ENCODE assay signal across 25 cellular contexts in genomic region chr16:15418206-15418605, GRCh38. TPM values are rescaled to one million over a fixed set of nuclear protein-coding genes. Genes with fewer than 3 reads are reported as not detected.
DNase-seq lines count a peak whose midpoint lies in the region; ATAC-seq, FAIRE-seq and TF ChIP-seq lines count a peak whose summit lies in the region.
"Had no signal": no experiment of that assay in that cellular context is flagged by ENCODE, and none has a peak within 500 bp of the region (broad histone marks: within the 10 kb centered on the region; RNA-seq: fewer than 3 reads in every experiment).

No MANE protein-coding gene starts in this region.

- intact Hi-C loops in HepG2 (cut with micrococcal nuclease; ENCODE audit: unreplicated experiment) (no loop called here), right lobe of liver (cut with DNase I) (no loop called here), gastrocnemius medialis (cut with DNase I; ENCODE audit: low total_unique reads) (no loop called here)

- no peaks in the 10 kb centered on the region for H3K9me3 ChIP-seq in HepG2 (ENCODE audit: low read length)
- H3K9me3 ChIP-seq in right lobe of liver = no peaks in the 10 kb centered on the region
- no peaks in the 10 kb centered on the region for H3K9me3 ChIP-seq in gastrocnemius medialis
- H3K9me3 ChIP-seq: BE2C had no signal

- H3K27ac ChIP-seq in HepG2 (ENCODE audit: extremely low read length, insufficient read depth, low read length) = no peak overlapping the region
- no peak overlapping the region for H3K27ac ChIP-seq in right lobe of liver
- no peak overlapping the region for H3K27ac ChIP-seq in gastrocnemius medialis

- CTCF ChIA-PET in HepG2 (lab: Yijun Ruan, JAX; ENCODE audit: low intra/inter-chr PET ratio, low total read pairs) = no interaction called here

- no peak for TF ChIP-seq EP300 in HepG2 (IDR thresholded peaks at IDR 0.05; ENCODE audit: low read depth in 2 of 2, low read length in 2 of 2)
- TF ChIP-seq EP300 in HepG2 (CRISPR knock-in tag; IDR thresholded peaks at IDR 0.05; ENCODE audit: borderline replicate concordance) = no peak

- no peak for TF ChIP-seq RAD21 in HepG2 (CRISPR knock-in tag; IDR thresholded peaks at IDR 0.05)

- H3K4me3 ChIP-seq in HepG2 (replicated peaks in 1 of 3; ENCODE audit: insufficient read depth in 1 of 3, low read depth in 2 of 3, low read length in 3 of 3) (no peak overlapping the region), right lobe of liver (no peak overlapping the region), gastrocnemius medialis (no peak overlapping the region)
- H3K4me3 ChIP-seq: GM12878 had no signal

- H3K27me3 Mint-ChIP-seq in endothelial cell (ENCODE audit: unreplicated experiment) = peaks cover 2% of the 10 kb centered on the region

- no peak overlapping the region for H2AFZ ChIP-seq in HepG2 (ENCODE audit: low read length)

- H3K79me2 ChIP-seq in HepG2 (ENCODE audit: insufficient read depth, low read length) = no peaks in the 10 kb centered on the region

- no peak overlapping the region for H3K4me2 ChIP-seq in HepG2 (ENCODE audit: low read depth, low read length)

- TF ChIP-seq CTCF in HepG2 (CRISPR knock-in tag; IDR thresholded peaks at IDR 0.05) (no peak), right lobe of liver (IDR thresholded peaks at IDR 0.05) (no peak), gastrocnemius medialis (IDR thresholded peaks at IDR 0.05 in 4 of 5, conservative IDR thresholded peaks at IDR 0.05 in 1 of 5) (no peak), endothelial cell (IDR thresholded peaks at IDR 0.05; ENCODE audit: unreplicated experiment) (no peak)

- no peaks in the 10 kb centered on the region for H3K4me1 Mint-ChIP-seq in endothelial cell (ENCODE audit: unreplicated experiment)
- H3K4me1 Mint-ChIP-seq: CD4-positive, CD25-positive, alpha-beta regulatory T cell; CD8-positive, alpha-beta memory T cell had no signal

- DNase-seq in HepG2 (ENCODE audit: low spot score) (no peak), right lobe of liver (no peak), SK-N-DZ (ENCODE audit: low spot score) (peak; percentile 40), fibroblast of gingiva (ENCODE audit: low read depth) (peak; percentile 12), gastrocnemius medialis (no peak), endothelial cell (ENCODE audit: low spot score) (no peak)
- DNase-seq: BE2C; C1 segment of cervical spinal cord; CD4-positive, CD25-positive, alpha-beta regulatory T cell; CD8-positive, alpha-beta memory T cell; COR-L47; DMS 273 treated with DMSO at 0.1 percent for 48 hours; DMS53; DND-41; EL; GOT3; H7; HFFc6 had no signal

- H3K27me3 ChIP-seq in HepG2 (ENCODE audit: control insufficient read depth in 1 of 2, insufficient read depth in 2 of 2, low read length in 2 of 2) = no peaks in the 10 kb centered on the region
- no peaks in the 10 kb centered on the region for H3K27me3 ChIP-seq in right lobe of liver
- H3K27me3 ChIP-seq in gastrocnemius medialis = no peaks in the 10 kb centered on the region
- H3K27me3 ChIP-seq: BE2C had no signal

- WGBS in HepG2 (ENCODE audit: low lambda C conversion rate) = 47% methylated on average over 3 of the region's 3 CpGs
- WGBS in right lobe of liver (ENCODE audit: insufficient coverage, low coverage, low lambda C conversion rate, missing lambda C conversion rate) = 90% methylated on average over 1 of the region's 3 CpGs

- no peak overlapping the region for H3K27ac Mint-ChIP-seq in endothelial cell (ENCODE audit: unreplicated experiment)
- H3K27ac Mint-ChIP-seq: CD4-positive, CD25-positive, alpha-beta regulatory T cell; HFFc6 had no signal

- TF ChIP-seq POLR2A in HepG2 (IDR thresholded peaks at IDR 0.05; ENCODE audit: insufficient read depth in 1 of 2, low read depth in 2 of 2, low read length in 2 of 2) (no peak), right lobe of liver (IDR thresholded peaks at IDR 0.05) (no peak), gastrocnemius medialis (IDR thresholded peaks at IDR 0.05) (no peak)

- ATAC-seq in HepG2 (no peak), right lobe of liver (no peak), gastrocnemius medialis (peak; percentile 13 to 24), GM21576 (IDR thresholded peaks at IDR 0.05; ENCODE audit: unreplicated experiment) (no peak), GM18861 (IDR thresholded peaks at IDR 0.05; ENCODE audit: unreplicated experiment) (no peak)
- ATAC-seq: GM12878, HCT116 had no signal

- peaks cover 27% of the 10 kb centered on the region for H3K4me1 ChIP-seq in HepG2 (ENCODE audit: insufficient read depth, low read length)
- peaks cover 0 to 8% (median 4%) of the 10 kb centered on the region in 4 donors for H3K4me1 ChIP-seq in right lobe of liver
- peaks cover 0 to 14% of the 10 kb centered on the region in 2 donors for H3K4me1 ChIP-seq in gastrocnemius medialis

- H3K9ac ChIP-seq in HepG2 (ENCODE audit: insufficient read depth, low read depth, low read length) = no peak overlapping the region

- no TSS peak for BruUV-seq in HepG2 (replicated peaks; lab: Mats Ljungman, UMichigan)

- no peaks in the 10 kb centered on the region for H3K36me3 ChIP-seq in HepG2 (replicated peaks in 1 of 2; ENCODE audit: control insufficient read depth in 1 of 2, insufficient read depth in 2 of 2, low read length in 2 of 2)
- H3K36me3 ChIP-seq in right lobe of liver = no peaks in the 10 kb centered on the region
- H3K36me3 ChIP-seq in gastrocnemius medialis = no peaks in the 10 kb centered on the region
- H3K36me3 ChIP-seq: BE2C had no signal

- no peak for FAIRE-seq in HepG2 (lab: Jason Lieb, UNC)
- FAIRE-seq: GM12878, GM19239, HTR-8/SVneo had no signal

- no peaks in the 10 kb centered on the region for H4K20me1 ChIP-seq in HepG2 (ENCODE audit: insufficient read depth, low read length)

- H3K9me3 Mint-ChIP-seq in endothelial cell (ENCODE audit: unreplicated experiment) = no peaks in the 10 kb centered on the region
- H3K9me3 Mint-ChIP-seq: CD8-positive, alpha-beta memory T cell; HFFc6 had no signal

- POLR2A ChIA-PET in HepG2 (lab: Yijun Ruan, JAX) = no interaction called here

- no peaks in the 10 kb centered on the region for H3K36me3 Mint-ChIP-seq in endothelial cell (ENCODE audit: low read depth, unreplicated experiment)
- H3K36me3 Mint-ChIP-seq: CD4-positive, CD25-positive, alpha-beta regulatory T cell; CD8-positive, alpha-beta memory T cell had no signal

- in situ Hi-C loops in HepG2 (cut with HindIII; ENCODE audit: extremely low pct_ligation_motif_present, low pct_unique_long_range_greater_than_20kb) (no loop called here), gastrocnemius medialis (cut with MboI; ENCODE audit: low sequenced_read_pairs in 4 of 4) (no loop called here)

- no peak overlapping the region for H3K4me3 Mint-ChIP-seq in endothelial cell (ENCODE audit: unreplicated experiment)
- H3K4me3 Mint-ChIP-seq: CD4-positive, CD25-positive, alpha-beta regulatory T cell; CD8-positive, alpha-beta memory T cell; HFFc6 had no signal

RNA-seq across cellular contexts. Expression of gene BMERB1, which starts 16.2 kb away (rescaled TPM):
- 1.2 and 1.4 TPM in 2 replicates for total RNA-seq in HepG2 (2016; rRNA removed; fragmentation: Illumina TruSeq; extraction: Trizol)
- total RNA-seq in HepG2 (2016; cell fraction: cytosol; rRNA removed; fragmentation: Illumina TruSeq; extraction: Trizol; ENCODE audit: low read depth) = 0.71 and 1.0 TPM in 2 replicates
- 0.69 and 0.79 TPM in 2 replicates for total RNA-seq in HepG2 (2016; cell fraction: insoluble cytoplasmic fraction; rRNA removed; fragmentation: Illumina TruSeq; extraction: Trizol)
- total RNA-seq in HepG2 (2016; cell fraction: membrane; rRNA removed; fragmentation: Illumina TruSeq; extraction: Trizol) = 1.2 and 1.5 TPM in 2 replicates
- 1.3 and 1.4 TPM in 2 replicates for total RNA-seq in HepG2 (2016; cell fraction: nucleus; rRNA removed; fragmentation: Illumina TruSeq; extraction: Trizol)
- polyA plus RNA-seq in HepG2 (2011; rRNA removed) = 1.4 and 2.5 TPM in 2 replicates
- 0.99 and 1.8 TPM in 2 replicates for polyA plus RNA-seq in HepG2 (2011; cell fraction: cytosol; rRNA removed)
- 0.90 and 1.3 TPM in 2 replicates for polyA plus RNA-seq in HepG2 (2011; cell fraction: nucleus; rRNA removed)
- 1.0 and 2.9 TPM in 2 replicates for polyA plus RNA-seq in HepG2 (2012)
- 1.4 TPM in 2 replicates for polyA plus RNA-seq in HepG2 (2016; cell fraction: cytosol; fragmentation: Illumina TruSeq; extraction: Trizol; ENCODE audit: low read depth)
- 1.7 and 2.5 TPM in 2 replicates for polyA plus RNA-seq in HepG2 (2016; cell fraction: insoluble cytoplasmic fraction; fragmentation: Illumina TruSeq; extraction: Trizol; ENCODE audit: low read depth)
- 0.86 and 2.2 TPM in 2 replicates for polyA plus RNA-seq in HepG2 (2016; cell fraction: membrane; fragmentation: Illumina TruSeq; extraction: Trizol; ENCODE audit: low read depth)
- 1.2 and 2.5 TPM in 2 replicates for polyA plus RNA-seq in HepG2 (2016; cell fraction: nucleus; fragmentation: Illumina TruSeq; extraction: Trizol; ENCODE audit: insufficient read depth, low read depth)
- 2.4 and 7.1 TPM in 2 replicates for polyA minus RNA-seq in HepG2 (2011; rRNA and poly(A)+ RNA removed; ENCODE audit: low replicate concordance)
- polyA minus RNA-seq in HepG2 (2011; cell fraction: cytosol; rRNA and poly(A)+ RNA removed) = 0.53 and 1.3 TPM in 2 replicates
- polyA minus RNA-seq in HepG2 (2011; cell fraction: nucleus; rRNA and poly(A)+ RNA removed) = 1.2 and 2.7 TPM in 2 replicates
- total RNA-seq in right lobe of liver = 10 to 100 TPM in 4 of 6 experiments, 1 to 10 TPM in 2; 7.0 to 24.0 (median 10.5) TPM
- 36.7 and 45.9 TPM in 2 replicates for polyA plus RNA-seq in SK-N-DZ (2014; cell fraction: cytosol; rRNA removed)
- polyA plus RNA-seq in SK-N-DZ (2014; cell fraction: nucleus; rRNA removed) = 18.1 and 23.6 TPM in 2 replicates
- total RNA-seq in gastrocnemius medialis = 100 to 1,000 TPM; 112 to 392 (median 237) TPM
- 9.9 TPM for total RNA-seq in endothelial cell (ENCODE audit: unreplicated experiment)

RNA-seq across cellular contexts. Expression of gene MPV17L, which starts 22.7 kb away (rescaled TPM):
- total RNA-seq in HepG2 (2016; rRNA removed; fragmentation: Illumina TruSeq; extraction: Trizol) (63.8 and 75.8 TPM in 2 replicates), right lobe of liver (10 to 100 TPM in 5 of 6 experiments, 1 to 10 TPM in 1; 9.3 to 18.8 (median 16.0) TPM), gastrocnemius medialis (10 to 100 TPM; 12.8 to 27.3 (median 19.3) TPM), endothelial cell (ENCODE audit: unreplicated experiment) (0.26 TPM)
- total RNA-seq in HepG2 (2016; cell fraction: cytosol; rRNA removed; fragmentation: Illumina TruSeq; extraction: Trizol; ENCODE audit: low read depth) = 10.1 and 10.5 TPM in 2 replicates
- 63.6 and 79.3 TPM in 2 replicates for total RNA-seq in HepG2 (2016; cell fraction: insoluble cytoplasmic fraction; rRNA removed; fragmentation: Illumina TruSeq; extraction: Trizol)
- 45.8 and 49.0 TPM in 2 replicates for total RNA-seq in HepG2 (2016; cell fraction: membrane; rRNA removed; fragmentation: Illumina TruSeq; extraction: Trizol)
- total RNA-seq in HepG2 (2016; cell fraction: nucleus; rRNA removed; fragmentation: Illumina TruSeq; extraction: Trizol) = 37.4 and 38.1 TPM in 2 replicates
- polyA plus RNA-seq in HepG2 (2011; rRNA removed) = 33.6 and 34.7 TPM in 2 replicates
- polyA plus RNA-seq in HepG2 (2011; cell fraction: cytosol; rRNA removed) = 30.7 and 35.5 TPM in 2 replicates
- polyA plus RNA-seq in HepG2 (2011; cell fraction: nucleus; rRNA removed) = 10.6 and 16.5 TPM in 2 replicates
- polyA plus RNA-seq in HepG2 (2012) = 15.0 and 21.1 TPM in 2 replicates
- 6.4 and 10.6 TPM in 2 replicates for polyA plus RNA-seq in HepG2 (2016; cell fraction: cytosol; fragmentation: Illumina TruSeq; extraction: Trizol; ENCODE audit: low read depth)
- 56.5 and 61.1 TPM in 2 replicates for polyA plus RNA-seq in HepG2 (2016; cell fraction: insoluble cytoplasmic fraction; fragmentation: Illumina TruSeq; extraction: Trizol; ENCODE audit: low read depth)
- polyA plus RNA-seq in HepG2 (2016; cell fraction: membrane; fragmentation: Illumina TruSeq; extraction: Trizol; ENCODE audit: low read depth) = 26.1 and 27.8 TPM in 2 replicates
- 49.1 and 49.6 TPM in 2 replicates for polyA plus RNA-seq in HepG2 (2016; cell fraction: nucleus; fragmentation: Illumina TruSeq; extraction: Trizol; ENCODE audit: insufficient read depth, low read depth)
- 10.5 and 73.9 TPM in 2 replicates for polyA minus RNA-seq in HepG2 (2011; rRNA and poly(A)+ RNA removed; ENCODE audit: low replicate concordance)
- 42.8 and 48.0 TPM in 2 replicates for polyA minus RNA-seq in HepG2 (2011; cell fraction: cytosol; rRNA and poly(A)+ RNA removed)
- 20.3 and 27.0 TPM in 2 replicates for polyA minus RNA-seq in HepG2 (2011; cell fraction: nucleus; rRNA and poly(A)+ RNA removed)
- polyA plus RNA-seq in SK-N-DZ (2014; cell fraction: cytosol; rRNA removed) = 8.8 and 11.2 TPM in 2 replicates
- 2.7 and 3.5 TPM in 2 replicates for polyA plus RNA-seq in SK-N-DZ (2014; cell fraction: nucleus; rRNA removed)
- total RNA-seq: CD4-positive, CD25-positive, alpha-beta regulatory T cell; HFFc6 had no signal
- polyA plus RNA-seq: CD4-positive, CD25-positive, alpha-beta regulatory T cell had no signal

RNA-seq across cellular contexts. Expression of gene NPIPA5, which starts 40.1 kb away (rescaled TPM):
- total RNA-seq in HepG2 (2016; rRNA removed; fragmentation: Illumina TruSeq; extraction: Trizol) (9.7 and 10.7 TPM in 2 replicates), right lobe of liver (1 to 10 TPM in 5 of 6 experiments, not detected in 1; 1.9 to 5.5 (median 3.5) TPM), gastrocnemius medialis (10 to 100 TPM in 2 of 4 donors, 1 to 10 TPM in 2; 6.8 to 16.7 (median 11.1) TPM), endothelial cell (ENCODE audit: unreplicated experiment) (1.7 TPM)
- 0.62 and 0.91 TPM in 2 replicates for total RNA-seq in HepG2 (2016; cell fraction: cytosol; rRNA removed; fragmentation: Illumina TruSeq; extraction: Trizol; ENCODE audit: low read depth)
- 3.5 and 8.2 TPM in 2 replicates for total RNA-seq in HepG2 (2016; cell fraction: insoluble cytoplasmic fraction; rRNA removed; fragmentation: Illumina TruSeq; extraction: Trizol)
- 1.9 and 3.2 TPM in 2 replicates for total RNA-seq in HepG2 (2016; cell fraction: membrane; rRNA removed; fragmentation: Illumina TruSeq; extraction: Trizol)
- 3.3 and 5.3 TPM in 2 replicates for total RNA-seq in HepG2 (2016; cell fraction: nucleus; rRNA removed; fragmentation: Illumina TruSeq; extraction: Trizol)
- polyA plus RNA-seq in HepG2 (2011; rRNA removed) = 21.5 and 26.9 TPM in 2 replicates
- polyA plus RNA-seq in HepG2 (2011; cell fraction: cytosol; rRNA removed) = 7.8 and 8.6 TPM in 2 replicates
- 68.2 and 83.9 TPM in 2 replicates for polyA plus RNA-seq in HepG2 (2011; cell fraction: nucleus; rRNA removed)
- polyA plus RNA-seq in HepG2 (2012) = 18.3 and 21.4 TPM in 2 replicates
- 3.3 and 4.8 TPM in 2 replicates for polyA plus RNA-seq in HepG2 (2016; cell fraction: cytosol; fragmentation: Illumina TruSeq; extraction: Trizol; ENCODE audit: low read depth)
- 16.9 and 26.5 TPM in 2 replicates for polyA plus RNA-seq in HepG2 (2016; cell fraction: insoluble cytoplasmic fraction; fragmentation: Illumina TruSeq; extraction: Trizol; ENCODE audit: low read depth)
- polyA plus RNA-seq in HepG2 (2016; cell fraction: membrane; fragmentation: Illumina TruSeq; extraction: Trizol; ENCODE audit: low read depth) = 6.5 and 11.7 TPM in 2 replicates
- polyA plus RNA-seq in HepG2 (2016; cell fraction: nucleus; fragmentation: Illumina TruSeq; extraction: Trizol; ENCODE audit: insufficient read depth, low read depth) = 91.4 and 92.8 TPM in 2 replicates
- polyA minus RNA-seq in HepG2 (2011; rRNA and poly(A)+ RNA removed; ENCODE audit: low replicate concordance) = 0.30 and 1.0 TPM in 2 replicates
- polyA minus RNA-seq in HepG2 (2011; cell fraction: cytosol; rRNA and poly(A)+ RNA removed) = 0.59 TPM in 1 of 2 replicates, not detected in the other
- 5.7 and 5.8 TPM in 2 replicates for polyA minus RNA-seq in HepG2 (2011; cell fraction: nucleus; rRNA and poly(A)+ RNA removed)
- polyA plus RNA-seq in SK-N-DZ (2014; cell fraction: cytosol; rRNA removed) = 5.2 and 23.5 TPM in 2 replicates
- polyA plus RNA-seq in SK-N-DZ (2014; cell fraction: nucleus; rRNA removed) = 25.0 and 31.6 TPM in 2 replicates
- total RNA-seq: A172 had no signal

Comparison
In these comparisons a context has a peak if more than half of its experiments do, and no peak if none do; other contexts are left out.
1. ATAC-seq: peak in gastrocnemius medialis (2 of 2); none in HepG2 (single experiment), right lobe of liver (0 of 4), GM21576 (single experiment) and GM18861 (single experiment).
2. DNase-seq: peak in SK-N-DZ (single experiment) and fibroblast of gingiva (single experiment); none in HepG2 (single experiment), right lobe of liver (0 of 3), gastrocnemius medialis (0 of 2) and endothelial cell (single experiment).
3. RNA of gene BMERB1, which starts 16.2 kb away (total RNA-seq): 112 to 392 TPM in gastrocnemius medialis; 7.0 to 24.0 TPM in right lobe of liver, 9.9 TPM in endothelial cell (single experiment) and 0.69 to 1.5 TPM in HepG2; every median in the first group is over 4 times any median in the second.